ENCODE assay signal across 8 cellular contexts in genomic region chr22:35301370-35301874, GRCh38. TPM values are rescaled to one million over a fixed set of nuclear protein-coding genes. Genes with fewer than 3 reads are reported as not detected.
DNase-seq lines count a peak whose midpoint lies in the region; ATAC-seq, FAIRE-seq and TF ChIP-seq lines count a peak whose summit lies in the region.

No MANE protein-coding gene starts in this region.

- H3K4me1 ChIP-seq in upper lobe of right lung, result peaks cover 20% of the 10 kb centered on the region

- H3K27me3 ChIP-seq in upper lobe of right lung, result no peaks in the 10 kb centered on the region

- peaks cover 6% of the 10 kb centered on the region for H3K36me3 ChIP-seq in upper lobe of right lung

- no peaks in the 10 kb centered on the region for H3K27me3 Mint-ChIP-seq in activated naive CD8-positive, alpha-beta T cell treated with anti-CD3 and anti-CD28 coated beads, Interleukin-2, amount 10 ng/mL, durations not matched to agents 7 days and 5 days

- H3K27ac Mint-ChIP-seq in activated naive CD8-positive, alpha-beta T cell treated with anti-CD3 and anti-CD28 coated beads, Interleukin-2, amount 10 ng/mL, durations not matched to agents 7 days and 5 days, result peak overlapping the region; percentile 16

- H3K27ac ChIP-seq in upper lobe of right lung, result peak overlapping the region; percentile 96

- DNase-seq in AG04449 (ENCODE audit: low read depth, low spot score) (peak; percentile 41), HTR-8/SVneo (ENCODE audit: insufficient read length, low spot score) (peak; percentile 29), left kidney (ENCODE audit: low read depth, low spot score) (peak; percentile 13), upper lobe of right lung (peak; percentile 84), NCI-H524 (lab: John Stamatoyannopoulos, UW) (no peak), NCI-H526 (lab: John Stamatoyannopoulos, UW) (no peak)
- no peak for DNase-seq in activated naive CD8-positive, alpha-beta T cell treated with anti-CD3 and anti-CD28 coated beads, Interleukin-2, amount 10 ng/mL, durations not matched to agents 7 days and 5 days
- no peak for DNase-seq in central memory CD4-positive, alpha-beta T cell

- peaks cover 7% of the 10 kb centered on the region for H3K36me3 Mint-ChIP-seq in activated naive CD8-positive, alpha-beta T cell treated with anti-CD3 and anti-CD28 coated beads, Interleukin-2, amount 10 ng/mL, durations not matched to agents 7 days and 5 days

- CTCF ChIA-PET in AG04449 (lab: Yijun Ruan, JAX), result interaction anchor here (0.8 kb wide), 1 partner anchor 25 kb away, joined by 3 read pairs; no protein-coding TSS in a partner anchor

- FAIRE-seq in HTR-8/SVneo (lab: Jason Lieb, UNC), result no peak

- no peak for TF ChIP-seq CTCF in AG04449 (IDR thresholded peaks at IDR 0.05; ENCODE audit: insufficient read depth, low read length, missing control alignments)
- TF ChIP-seq CTCF in upper lobe of right lung (IDR thresholded peaks at IDR 0.05), result no peak

- intact Hi-C loops in upper lobe of right lung (cut with DNase I), result no loop called here

- H3K4me3 ChIP-seq in AG04449 (ENCODE audit: low read depth, low read length), result peak overlapping the region; percentile 88; the same call in 1 of the 2 replicates
- H3K4me3 ChIP-seq in upper lobe of right lung, result peak overlapping the region; percentile 71

- POLR2A ChIA-PET in AG04449 (lab: Yijun Ruan, JAX), result no interaction called here
- POLR2A ChIA-PET in activated naive CD8-positive, alpha-beta T cell treated with anti-CD3 and anti-CD28 coated beads, Interleukin-2, amount 10 ng/mL, durations not matched to agents 7 days and 5 days (lab: Charles Lee), result interaction anchor here (0.6 kb wide), 1 partner anchor 348 kb away, joined by 3 read pairs; no protein-coding TSS in a partner anchor

- no peaks in the 10 kb centered on the region for H3K9me3 Mint-ChIP-seq in activated naive CD8-positive, alpha-beta T cell treated with anti-CD3 and anti-CD28 coated beads, Interleukin-2, amount 10 ng/mL, durations not matched to agents 7 days and 5 days

- peaks cover 19% of the 10 kb centered on the region for H3K4me1 Mint-ChIP-seq in activated naive CD8-positive, alpha-beta T cell treated with anti-CD3 and anti-CD28 coated beads, Interleukin-2, amount 10 ng/mL, durations not matched to agents 7 days and 5 days

- H3K4me3 Mint-ChIP-seq in activated naive CD8-positive, alpha-beta T cell treated with anti-CD3 and anti-CD28 coated beads, Interleukin-2, amount 10 ng/mL, durations not matched to agents 7 days and 5 days, result peak overlapping the region; percentile 95

- no peak for ATAC-seq in activated naive CD8-positive, alpha-beta T cell treated with anti-CD3 and anti-CD28 coated beads, Interleukin-2, amount 10 ng/mL, durations not matched to agents 7 days and 5 days (ENCODE audit: low read depth)
- ATAC-seq in upper lobe of right lung, result peak; percentile 51

- no peaks in the 10 kb centered on the region for H3K9me3 ChIP-seq in upper lobe of right lung

RNA-seq across cellular contexts. Expression of gene TOM1, which starts 1.7 kb away (rescaled TPM):
- 10 to 100 TPM; 36.7 to 39.5 TPM for total RNA-seq in activated naive CD8-positive, alpha-beta T cell treated with anti-CD3 and anti-CD28 coated beads, Interleukin-2, amount 10 ng/mL, durations not matched to agents 7 days and 5 days
- 101 TPM for total RNA-seq in upper lobe of right lung

RNA-seq across cellular contexts. Expression of gene HMGXB4, which starts 44.1 kb away (rescaled TPM):
- total RNA-seq in activated naive CD8-positive, alpha-beta T cell treated with anti-CD3 and anti-CD28 coated beads, Interleukin-2, amount 10 ng/mL, durations not matched to agents 7 days and 5 days, result 10 to 100 TPM; 35.4 to 36.2 TPM
- total RNA-seq in upper lobe of right lung, result 17.5 TPM

Comparison
In these comparisons a context has a peak if more than half of its experiments do, and no peak if none do; other contexts are left out.
1. DNase-seq: peak in AG04449 (single experiment), HTR-8/SVneo (single experiment), left kidney (single experiment) and upper lobe of right lung (single experiment); none in activated naive CD8-positive, alpha-beta T cell treated with anti-CD3 and anti-CD28 coated beads, Interleukin-2, amount 10 ng/mL, durations not matched to agents 7 days and 5 days (single experiment), NCI-H524 (0 of 2), NCI-H526 (0 of 2) and central memory CD4-positive, alpha-beta T cell (single experiment).